2 cellular contexts compared by ENCODE assay signal in the genomic region with DNA sequence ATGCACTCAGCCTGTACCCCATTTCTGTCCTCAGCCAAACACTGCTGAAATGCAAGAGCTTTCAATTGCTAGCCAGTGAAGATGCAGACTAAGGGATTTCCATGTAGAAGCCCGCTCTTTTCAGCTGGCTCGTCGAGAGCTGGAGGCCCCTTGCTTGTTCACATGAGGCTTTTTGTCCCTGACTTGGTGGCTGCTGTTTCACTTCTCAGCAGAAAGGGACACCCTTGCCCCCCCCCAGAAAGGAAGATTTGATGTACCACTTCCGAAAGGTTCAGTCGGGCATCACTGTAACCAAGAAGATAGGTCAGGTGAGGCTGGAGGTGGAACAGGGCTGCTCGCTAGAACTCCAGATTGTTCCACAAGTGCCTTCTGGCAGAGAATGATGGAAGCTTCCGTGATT.
TF ChIP-seq lines count a peak whose summit lies in the region.

No MANE protein-coding gene starts in this region.

TF ChIP-seq in IMR-90, 13 proteins besides CTCF, POLR2A, EP300 and RAD21:
- TF ChIP-seq, protein P1, sequence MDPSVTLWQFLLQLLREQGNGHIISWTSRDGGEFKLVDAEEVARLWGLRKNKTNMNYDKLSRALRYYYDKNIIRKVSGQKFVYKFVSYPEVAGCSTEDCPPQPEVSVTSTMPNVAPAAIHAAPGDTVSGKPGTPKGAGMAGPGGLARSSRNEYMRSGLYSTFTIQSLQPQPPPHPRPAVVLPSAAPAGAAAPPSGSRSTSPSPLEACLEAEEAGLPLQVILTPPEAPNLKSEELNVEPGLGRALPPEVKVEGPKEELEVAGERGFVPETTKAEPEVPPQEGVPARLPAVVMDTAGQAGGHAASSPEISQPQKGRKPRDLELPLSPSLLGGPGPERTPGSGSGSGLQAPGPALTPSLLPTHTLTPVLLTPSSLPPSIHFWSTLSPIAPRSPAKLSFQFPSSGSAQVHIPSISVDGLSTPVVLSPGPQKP (IDR thresholded peaks at IDR 0.05; ENCODE audit: borderline replicate concordance, low read depth, low read length) = no peak
- no peak for TF ChIP-seq MAZ (IDR thresholded peaks at IDR 0.05; ENCODE audit: borderline replicate concordance, low read depth, low read length)

TF ChIP-seq in WTC11, 78 proteins besides CTCF, POLR2A, EP300 and RAD21:
- TF ChIP-seq, protein P2, sequence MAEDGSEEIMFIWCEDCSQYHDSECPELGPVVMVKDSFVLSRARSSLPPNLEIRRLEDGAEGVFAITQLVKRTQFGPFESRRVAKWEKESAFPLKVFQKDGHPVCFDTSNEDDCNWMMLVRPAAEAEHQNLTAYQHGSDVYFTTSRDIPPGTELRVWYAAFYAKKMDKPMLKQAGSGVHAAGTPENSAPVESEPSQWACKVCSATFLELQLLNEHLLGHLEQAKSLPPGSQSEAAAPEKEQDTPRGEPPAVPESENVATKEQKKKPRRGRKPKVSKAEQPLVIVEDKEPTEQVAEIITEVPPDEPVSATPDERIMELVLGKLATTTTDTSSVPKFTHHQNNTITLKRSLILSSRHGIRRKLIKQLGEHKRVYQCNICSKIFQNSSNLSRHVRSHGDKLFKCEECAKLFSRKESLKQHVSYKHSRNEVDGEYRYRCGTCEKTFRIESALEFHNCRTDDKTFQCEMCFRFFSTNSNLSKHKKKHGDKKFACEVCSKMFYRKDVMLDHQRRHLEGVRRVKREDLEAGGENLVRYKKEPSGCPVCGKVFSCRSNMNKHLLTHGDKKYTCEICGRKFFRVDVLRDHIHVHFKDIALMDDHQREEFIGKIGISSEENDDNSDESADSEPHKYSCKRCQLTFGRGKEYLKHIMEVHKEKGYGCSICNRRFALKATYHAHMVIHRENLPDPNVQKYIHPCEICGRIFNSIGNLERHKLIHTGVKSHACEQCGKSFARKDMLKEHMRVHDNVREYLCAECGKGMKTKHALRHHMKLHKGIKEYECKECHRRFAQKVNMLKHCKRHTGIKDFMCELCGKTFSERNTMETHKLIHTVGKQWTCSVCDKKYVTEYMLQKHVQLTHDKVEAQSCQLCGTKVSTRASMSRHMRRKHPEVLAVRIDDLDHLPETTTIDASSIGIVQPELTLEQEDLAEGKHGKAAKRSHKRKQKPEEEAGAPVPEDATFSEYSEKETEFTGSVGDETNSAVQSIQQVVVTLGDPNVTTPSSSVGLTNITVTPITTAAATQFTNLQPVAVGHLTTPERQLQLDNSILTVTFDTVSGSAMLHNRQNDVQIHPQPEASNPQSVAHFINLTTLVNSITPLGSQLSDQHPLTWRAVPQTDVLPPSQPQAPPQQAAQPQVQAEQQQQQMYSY (CRISPR knock-in tag; IDR thresholded peaks at IDR 0.05) = no peak
- no peak for TF ChIP-seq AFF4 (CRISPR knock-in tag; IDR thresholded peaks at IDR 0.05; ENCODE audit: borderline replicate concordance)
- no peak for TF ChIP-seq ATF2 (CRISPR knock-in tag; IDR thresholded peaks at IDR 0.05; ENCODE audit: borderline replicate concordance, low read depth)
- TF ChIP-seq SOX15 (CRISPR knock-in tag; IDR thresholded peaks at IDR 0.05) = no peak
